9 cellular contexts compared by ENCODE assay signal in the genomic region with DNA sequence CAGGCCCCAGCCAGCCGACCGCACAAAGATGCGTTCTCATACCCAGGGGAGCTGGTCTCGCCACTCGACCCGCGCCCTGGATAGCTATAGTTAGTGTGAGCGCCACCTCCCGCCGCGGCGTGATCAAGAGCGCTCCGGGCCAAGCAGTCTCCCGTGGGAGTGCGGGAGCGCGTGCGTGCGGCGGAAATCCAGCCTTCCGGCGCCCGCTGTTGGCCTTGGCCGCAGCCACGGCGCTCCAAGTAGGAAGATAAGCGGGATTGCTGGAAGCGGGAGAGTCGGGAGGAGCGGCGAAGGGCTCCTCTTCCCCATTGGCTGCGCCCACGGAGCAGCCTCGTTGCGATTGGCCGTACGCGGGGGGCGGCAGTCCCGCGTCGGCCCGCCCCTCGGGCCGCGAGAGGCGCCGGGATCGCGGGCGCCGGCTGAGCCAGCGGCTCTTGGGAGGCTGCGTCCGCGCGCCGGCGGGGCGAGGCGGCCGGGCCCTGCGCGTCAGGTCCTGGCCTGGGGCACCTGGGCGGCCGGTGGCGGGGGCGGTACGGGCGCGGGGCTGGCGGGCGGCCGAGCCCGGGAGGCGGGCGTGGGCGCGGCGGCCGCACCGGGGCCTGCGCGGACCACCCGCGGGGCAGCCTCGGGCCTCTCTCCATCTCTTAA. TPM values are rescaled to one million over a fixed set of nuclear protein-coding genes. Genes with fewer than 3 reads are reported as not detected.
A peak's percentile ranks its signal among the peaks of the same experiment; 100 is the strongest.
DNase-seq lines count a peak whose midpoint lies in the region; ATAC-seq lines count a peak whose summit lies in the region.
"Not testable (repeated sequence)": the region's sequence is repeated elsewhere in the genome, so short reads cannot be mapped to it uniquely, and the experiment has no call there.
"Had no signal": no experiment of that assay in that cellular context is flagged by ENCODE, and none has a peak within 500 bp of the region (broad histone marks: within the 10 kb centered on the region; RNA-seq: fewer than 3 reads in every experiment).

No MANE protein-coding gene starts in this region.

- H2AFZ ChIP-seq in trophoblast cell (ENCODE audit: insufficient read depth, low read length, poor library complexity), result not testable (repeated sequence)

- H3K27ac ChIP-seq in BLaER1 treated with 17β-estradiol and CSF1 and Interleukin-3, amounts not matched to agents 10 nM and 100 nM, result peak overlapping the region in 3 of 11 experiments; percentile 32 to 40 (median 37); a peak in 2 of 22 replicates
- H3K27ac ChIP-seq in trophoblast cell (ENCODE audit: low read depth, low read length), result not testable (repeated sequence)

- DNase-seq in HT-29 (ENCODE audit: low spot score) (peak; percentile 62), kidney tubule cell (ENCODE audit: low spot score) (peak; percentile 72), trophoblast cell (peak; percentile 0 to 23)
- DNase-seq in T-helper 2 cell treated with Interferon-gamma antibody and Interleukin-4, amounts not matched to agents 5 μg/mL and 100 μg/mL, for 36 hours (ENCODE audit: low spot score), result peak; percentile 43
- DNase-seq in activated gamma-delta T cell treated with anti-CD3 and anti-CD28 coated beads, Interleukin-2, amount 50 U/mL, for 16 hours (ENCODE audit: low read depth), result peak; percentile 12
- peak; percentile 7 to 16 (median 12) for DNase-seq in effector memory CD8-positive, alpha-beta T cell
- DNase-seq in stimulated activated CD8-positive, alpha-beta memory T cell treated with anti-CD3 and anti-CD28 coated beads, Interleukin-4, amount 100 ng/mL, for 24 hours (ENCODE audit: low read depth), result peak; percentile 26

- H2AK5ac ChIP-seq in trophoblast cell (ENCODE audit: low read length), result not testable (repeated sequence)

- not testable (repeated sequence) for H3K14ac ChIP-seq in trophoblast cell (ENCODE audit: low read length)

- not testable (repeated sequence) for H3K9me3 ChIP-seq in BLaER1 treated with 17β-estradiol and CSF1 and Interleukin-3, amounts not matched to agents 10 nM and 100 nM (replicated peaks in 1 of 11); trophoblast cell (ENCODE audit: insufficient read depth, low read depth, low read length)

- not testable (repeated sequence) for H3K23ac ChIP-seq in trophoblast cell (ENCODE audit: low read length)

- not testable (repeated sequence) for H2BK5ac ChIP-seq in trophoblast cell (ENCODE audit: low read depth, low read length, poor library complexity)

- H4K12ac ChIP-seq in trophoblast cell (ENCODE audit: low read depth, low read length), result not testable (repeated sequence)

- peak; percentile 37 for ATAC-seq in effector memory CD8-positive, alpha-beta T cell (replicated peaks)

- not testable (repeated sequence) for H3K4me3 Mint-ChIP-seq in T-helper 2 cell treated with Interferon-gamma antibody and Interleukin-4, amounts not matched to agents 5 μg/mL and 100 μg/mL, for 36 hours
- peak overlapping the region; percentile 74 to 76 for H3K4me3 Mint-ChIP-seq in effector memory CD8-positive, alpha-beta T cell

- no CpG with 5 or more reads among the region's 88 CpGs for WGBS in trophoblast cell (ENCODE audit: extremely low coverage, insufficient coverage, insufficient read length)

- peak overlapping the region; percentile 35 to 63 (median 50) for H3K4me3 ChIP-seq in BLaER1 treated with 17β-estradiol and CSF1 and Interleukin-3, amounts not matched to agents 10 nM and 100 nM
- H3K4me3 ChIP-seq in trophoblast cell (ENCODE audit: low read depth, low read length), result peak overlapping the region; percentile 71

- not testable (repeated sequence) for H3K4ac ChIP-seq in trophoblast cell (ENCODE audit: low read depth, low read length)

- H2BK120ac ChIP-seq in trophoblast cell (ENCODE audit: insufficient read depth, low read length, poor library complexity), result not testable (repeated sequence)

- H3K9me3 Mint-ChIP-seq in T-helper 2 cell treated with Interferon-gamma antibody and Interleukin-4, amounts not matched to agents 5 μg/mL and 100 μg/mL, for 36 hours; effector memory CD8-positive, alpha-beta T cell: not testable (repeated sequence)

- peak overlapping the region in 6 of 11 experiments; percentile 41 to 52 (median 44); a peak in 3 of 22 replicates for H3K9ac ChIP-seq in BLaER1 treated with 17β-estradiol and CSF1 and Interleukin-3, amounts not matched to agents 10 nM and 100 nM
- H3K9ac ChIP-seq in trophoblast cell (ENCODE audit: low read length), result not testable (repeated sequence)

- H3K79me2 ChIP-seq in trophoblast cell (ENCODE audit: control insufficient read depth, insufficient read depth, low read length, poor library complexity), result not testable (repeated sequence)

- H3K36me3 Mint-ChIP-seq in T-helper 2 cell treated with Interferon-gamma antibody and Interleukin-4, amounts not matched to agents 5 μg/mL and 100 μg/mL, for 36 hours (ENCODE audit: low read depth); effector memory CD8-positive, alpha-beta T cell (ENCODE audit: insufficient read depth): not testable (repeated sequence)

- not testable (repeated sequence) for H3K4me2 ChIP-seq in BLaER1 treated with 17β-estradiol and CSF1 and Interleukin-3, amounts not matched to agents 10 nM and 100 nM
- H3K4me2 ChIP-seq in trophoblast cell (ENCODE audit: low read length), result peak overlapping the region; percentile 53

- not testable (repeated sequence) for H3K27me3 ChIP-seq in BLaER1 treated with 17β-estradiol and CSF1 and Interleukin-3, amounts not matched to agents 10 nM and 100 nM; trophoblast cell (ENCODE audit: insufficient read depth, low read length)

- not testable (repeated sequence) for H3K18ac ChIP-seq in trophoblast cell (ENCODE audit: low read length)

- H2BK12ac ChIP-seq in trophoblast cell (ENCODE audit: low read length), result not testable (repeated sequence)

- not testable (repeated sequence) for H3K27ac Mint-ChIP-seq in T-helper 2 cell treated with Interferon-gamma antibody and Interleukin-4, amounts not matched to agents 5 μg/mL and 100 μg/mL, for 36 hours; effector memory CD8-positive, alpha-beta T cell

- H3K36me3 ChIP-seq in BLaER1 treated with 17β-estradiol and CSF1 and Interleukin-3, amounts not matched to agents 10 nM and 100 nM; trophoblast cell (ENCODE audit: control insufficient read depth in 1 of 2, insufficient read depth in 2 of 2, low read length in 2 of 2): not testable (repeated sequence)

- H3K4me1 ChIP-seq in BLaER1 treated with 17β-estradiol and CSF1 and Interleukin-3, amounts not matched to agents 10 nM and 100 nM; trophoblast cell (ENCODE audit: control insufficient read depth in 1 of 2, insufficient read depth in 2 of 2, low read length in 2 of 2): not testable (repeated sequence)

- H3K4me1 Mint-ChIP-seq in T-helper 2 cell treated with Interferon-gamma antibody and Interleukin-4, amounts not matched to agents 5 μg/mL and 100 μg/mL, for 36 hours (ENCODE audit: low read depth); effector memory CD8-positive, alpha-beta T cell (ENCODE audit: low read depth in 2 of 2): not testable (repeated sequence)

- not testable (repeated sequence) for H3K27me3 Mint-ChIP-seq in T-helper 2 cell treated with Interferon-gamma antibody and Interleukin-4, amounts not matched to agents 5 μg/mL and 100 μg/mL, for 36 hours (ENCODE audit: low read depth); effector memory CD8-positive, alpha-beta T cell

- not testable (repeated sequence) for H4K91ac ChIP-seq in trophoblast cell (ENCODE audit: low read depth, low read length)

- H4K8ac ChIP-seq in trophoblast cell (ENCODE audit: low read depth, low read length), result peak overlapping the region; percentile 58

- H3K79me1 ChIP-seq in trophoblast cell (ENCODE audit: low read length), result not testable (repeated sequence)

- H4K20me1 ChIP-seq in BLaER1 treated with 17β-estradiol and CSF1 and Interleukin-3, amounts not matched to agents 10 nM and 100 nM, result not testable (repeated sequence)

RNA-seq across cellular contexts. Expression of a gene that starts 35.9 kb away (rescaled TPM):
- not detected in 2 replicates for total RNA-seq in HT-29 (2014; rRNA removed; shearing (Covaris generic))
- not detected in 2 replicates for polyA plus RNA-seq in trophoblast cell (2013)
- total RNA-seq: skeletal muscle tissue had no signal

Comparison
In these comparisons a context has a peak if more than half of its experiments do, and no peak if none do; other contexts are left out.
1. DNase-seq: peak in every context shown above with its lines; median percentile 72 in kidney tubule cell; 62 in HT-29; 43 in T-helper 2 cell treated with Interferon-gamma antibody and Interleukin-4, amounts not matched to agents 5 μg/mL and 100 μg/mL, for 36 hours; 26 in stimulated activated CD8-positive, alpha-beta memory T cell treated with anti-CD3 and anti-CD28 coated beads, Interleukin-4, amount 100 ng/mL, for 24 hours; 12 in activated gamma-delta T cell treated with anti-CD3 and anti-CD28 coated beads, Interleukin-2, amount 50 U/mL, for 16 hours; 12 in effector memory CD8-positive, alpha-beta T cell; 12 in trophoblast cell.